ENCODE assay signal across 1 cellular context in genomic region chr6:33288942-33289783, GRCh38.
TF ChIP-seq lines count a peak whose summit lies in the region.

Gene PFDN6 (plus strand): TSS chr6:33289601. CDS start chr6:33289857, 256 bp downstream.
Gene WDR46 (minus strand): TSS chr6:33289239. CDS start chr6:33289170, 69 bp downstream.

TF ChIP-seq in K562, 482 proteins besides CTCF, POLR2A, EP300 and RAD21 (continued from another document and continues in another):
- TF ChIP-seq PREB (CRISPR knock-in tag; IDR thresholded peaks at IDR 0.05), result 0 out of 2 replicates have a peak, but pooled peaks have one; percentile 80
- TF ChIP-seq ZNF398 (CRISPR knock-in tag; IDR thresholded peaks at IDR 0.05), result no peak
- TF ChIP-seq TAF7 (tag; IDR thresholded peaks at IDR 0.05), result peak; percentile 33; the same call in 1 of the 2 replicates
- TF ChIP-seq TSC22D4 (tag; IDR thresholded peaks at IDR 0.05), result no peak
- no peak for TF ChIP-seq ELK1 (CRISPR knock-in tag; IDR thresholded peaks at IDR 0.05)
- no peak for TF ChIP-seq RBM22 (IDR thresholded peaks at IDR 0.05; ENCODE audit: low read depth, low read length, poor library complexity, severe bottlenecking)
- TF ChIP-seq ZNF778 (CRISPR knock-in tag; IDR thresholded peaks at IDR 0.05), result no peak
- TF ChIP-seq KLF10 (CRISPR knock-in tag; IDR thresholded peaks at IDR 0.05), result no peak
- no peak for TF ChIP-seq ZNF75A (CRISPR knock-in tag; IDR thresholded peaks at IDR 0.05)
- TF ChIP-seq HNRNPK (IDR thresholded peaks at IDR 0.05; ENCODE audit: low read depth, low read length, poor library complexity, severe bottlenecking), result no peak
- TF ChIP-seq CREB1 (IDR thresholded peaks at IDR 0.05), result 0 out of 2 replicates have a peak, but pooled peaks have one; percentile 6
- TF ChIP-seq CREB1 (CRISPR knock-in tag; IDR thresholded peaks at IDR 0.05), result no peak; the same call in 1 of the 2 replicates
- TF ChIP-seq REST (CRISPR knock-in tag; IDR thresholded peaks at IDR 0.05; ENCODE audit: low read depth), result no peak; the same call in 1 of the 2 replicates
- peak; percentile 72; the same call in 1 of the 2 replicates for TF ChIP-seq ZNF655 (CRISPR knock-in tag; IDR thresholded peaks at IDR 0.05)
- TF ChIP-seq ADNP (tag; IDR thresholded peaks at IDR 0.05), result no peak
- TF ChIP-seq BRD4 (IDR thresholded peaks at IDR 0.05), result no peak
- 0 out of 2 replicates have a peak, but pooled peaks have one; percentile 53 for TF ChIP-seq ZNF668 (CRISPR knock-in tag; IDR thresholded peaks at IDR 0.05)
- TF ChIP-seq ZNF764 (CRISPR knock-in tag; IDR thresholded peaks at IDR 0.05; ENCODE audit: low read depth), result no peak
- 0 out of 2 replicates have a peak, but pooled peaks have one; percentile 48 for TF ChIP-seq ZBTB12 (CRISPR knock-in tag; IDR thresholded peaks at IDR 0.05)
- TF ChIP-seq CREB5 (CRISPR knock-in tag; IDR thresholded peaks at IDR 0.05), result no peak
- TF ChIP-seq NR2C1 (IDR thresholded peaks at IDR 0.05), result peak; percentile 100
- TF ChIP-seq NR2C1 (tag; IDR thresholded peaks at IDR 0.05), result peak; percentile 100
- TF ChIP-seq SMAD4 (CRISPR knock-in tag; conservative IDR thresholded peaks at IDR 0.05), result no peak; the same call in 1 of the 2 replicates
- TF ChIP-seq TEAD4 (IDR thresholded peaks at IDR 0.05; ENCODE audit: low read length), result peak; percentile 37; the same call in 1 of the 2 replicates
- TF ChIP-seq TEAD4 (CRISPR knock-in tag; IDR thresholded peaks at IDR 0.05; ENCODE audit: borderline replicate concordance), result no peak
- TF ChIP-seq ZBTB17 (CRISPR knock-in tag; IDR thresholded peaks at IDR 0.05), result no peak
- TF ChIP-seq TCF3 (CRISPR knock-in tag; IDR thresholded peaks at IDR 0.05), result 0 out of 2 replicates have a peak, but pooled peaks have one; percentile 4
- no peak; the same call in 1 of the 2 replicates for TF ChIP-seq JUND (IDR thresholded peaks at IDR 0.05; ENCODE audit: borderline replicate concordance, low read depth, low read length)
- peak; percentile 50; the same call in 1 of the 3 replicates for TF ChIP-seq JUND (tag; IDR thresholded peaks at IDR 0.05; ENCODE audit: borderline replicate concordance, low read depth, low read length)
- TF ChIP-seq ZNF561 (CRISPR knock-in tag; conservative IDR thresholded peaks at IDR 0.05), result no peak
- TF ChIP-seq ATF7 (IDR thresholded peaks at IDR 0.05), result peak; percentile 65; the same call in 1 of the 2 replicates
- TF ChIP-seq CAMTA2 (CRISPR knock-in tag; conservative IDR thresholded peaks at IDR 0.05), result no peak
- TF ChIP-seq ELK3 (CRISPR knock-in tag; IDR thresholded peaks at IDR 0.05), result no peak
- TF ChIP-seq POLR2B (IDR thresholded peaks at IDR 0.05; ENCODE audit: low read depth, partially characterized antibody), result peak; percentile 78
- TF ChIP-seq E4F1 (CRISPR knock-in tag; IDR thresholded peaks at IDR 0.05; ENCODE audit: borderline replicate concordance), result no peak
- TF ChIP-seq TOE1 (IDR thresholded peaks at IDR 0.05; ENCODE audit: borderline replicate concordance), result no peak
- TF ChIP-seq TOE1 (CRISPR knock-in tag; IDR thresholded peaks at IDR 0.05; ENCODE audit: borderline replicate concordance, low read depth), result no peak
- no peak for TF ChIP-seq CBX8 (IDR thresholded peaks at IDR 0.05; ENCODE audit: borderline replicate concordance, extremely low read depth, low read depth, low read length, poor library complexity, severe bottlenecking)
- TF ChIP-seq XRCC4 (IDR thresholded peaks at IDR 0.05; ENCODE audit: extremely low read depth, insufficient read depth, insufficient read length), result no peak
- TF ChIP-seq ZNF253 (CRISPR knock-in tag; conservative IDR thresholded peaks at IDR 0.05), result no peak
- TF ChIP-seq GATA2 (CRISPR knock-in tag; IDR thresholded peaks at IDR 0.05), result peak; percentile 24; the same call in 1 of the 2 replicates
- no peak for TF ChIP-seq ZNF24 (IDR thresholded peaks at IDR 0.05)
- peak; percentile 93 for TF ChIP-seq HCFC1 (IDR thresholded peaks at IDR 0.05; ENCODE audit: low read depth, low read length)
- peak; percentile 50 for TF ChIP-seq RBFOX2 (IDR thresholded peaks at IDR 0.05; ENCODE audit: low read depth, low read length)
